Comparison of ENCODE assay signal across 10 cellular contexts in genomic region chr6:134873500-134874388, GRCh38.
A peak's percentile ranks its signal among the peaks of the same experiment; 100 is the strongest.
DNase-seq lines count a peak whose midpoint lies in the region; ATAC-seq and TF ChIP-seq lines count a peak whose summit lies in the region.
"Had no signal": no experiment of that assay in that cellular context is flagged by ENCODE, and none has a peak within 500 bp of the region (broad histone marks: within the 10 kb centered on the region; RNA-seq: fewer than 3 reads in every experiment).

No MANE protein-coding gene starts in this region.

- no peaks in the 10 kb centered on the region for H3K36me3 ChIP-seq in stomach
- no peaks in the 10 kb centered on the region for H3K36me3 ChIP-seq in prostate gland

- DNase-seq in activated effector memory CD4-positive, alpha-beta T cell treated with anti-CD3 and anti-CD28 coated beads, Interleukin-2, amount 50 U/mL, for 16 hours, result peak; percentile 64
- no peak for DNase-seq in activated effector memory CD4-positive, alpha-beta T cell treated with Interleukin-2 at 50 U/mL for 16 hours
- peak; percentile 7 for DNase-seq in activated naive CD4-positive, alpha-beta T cell treated with Interleukin-2 at 50 U/mL for 16 hours
- DNase-seq in stomach, result peak; percentile 56
- no peak for DNase-seq in DMS79 treated with DMSO at 0.1 percent for 48 hours (lab: John Stamatoyannopoulos, UW)
- no peak for DNase-seq in prostate gland (ENCODE audit: low spot score)
- no peak for DNase-seq in COLO668 (lab: John Stamatoyannopoulos, UW; ENCODE audit: unreplicated experiment)
- DNase-seq: mammary epithelial cell, NCI-H524 had no signal

- H3K27ac ChIP-seq in stomach (no peak overlapping the region), prostate gland (no peak overlapping the region)

- H3K4me1 ChIP-seq in stomach, result no peaks in the 10 kb centered on the region
- H3K4me1 ChIP-seq in prostate gland (replicated peaks), result no peaks in the 10 kb centered on the region

- TF ChIP-seq POLR2A in stomach (IDR thresholded peaks at IDR 0.05) (no peak), prostate gland (IDR thresholded peaks at IDR 0.05) (no peak)

- intact Hi-C loops in stomach (cut with DNase I; ENCODE audit: low total_unique reads), result no loop called here
- intact Hi-C loops in prostate gland (cut with DNase I), result loop anchor here (10.0 kb wide), 1 partner anchor 229 kb away; no protein-coding TSS in a partner anchor

- peak; percentile 18 for ATAC-seq in HG03432 (IDR thresholded peaks at IDR 0.05; ENCODE audit: unreplicated experiment)

- H3K27me3 ChIP-seq in stomach (no peaks in the 10 kb centered on the region), prostate gland (replicated peaks; ENCODE audit: insufficient read depth) (no peaks in the 10 kb centered on the region)

- WGBS in stomach, 5 donors, result 80 to 91% (median 88%) methylated on average over 7 of the region's 7 CpGs
- WGBS in prostate gland, result 89% methylated on average over 7 of the region's 7 CpGs

- TF ChIP-seq EP300 in stomach (IDR thresholded peaks at IDR 0.05), result no peak

- H3K4me3 ChIP-seq in stomach (no peak overlapping the region), prostate gland (no peak overlapping the region)

- H3K9me3 ChIP-seq in stomach (no peaks in the 10 kb centered on the region), prostate gland (no peaks in the 10 kb centered on the region)

- TF ChIP-seq CTCF in stomach (IDR thresholded peaks at IDR 0.05) (no peak), prostate gland (IDR thresholded peaks at IDR 0.05) (no peak)

Comparison
In these comparisons a context has a peak if more than half of its experiments do, and no peak if none do; other contexts are left out.
1. DNase-seq: peak in activated effector memory CD4-positive, alpha-beta T cell treated with anti-CD3 and anti-CD28 coated beads, Interleukin-2, amount 50 U/mL, for 16 hours (single experiment), activated naive CD4-positive, alpha-beta T cell treated with Interleukin-2 at 50 U/mL for 16 hours (single experiment) and stomach (single experiment); none in activated effector memory CD4-positive, alpha-beta T cell treated with Interleukin-2 at 50 U/mL for 16 hours (single experiment), DMS79 treated with DMSO at 0.1 percent for 48 hours (single experiment), prostate gland (single experiment) and COLO668 (single experiment).